In genomic region chr22:36351921-36352774, GRCh38 we compare ENCODE assay signal across 10 cellular contexts. TPM values are rescaled to one million over a fixed set of nuclear protein-coding genes. Genes with fewer than 3 reads are reported as not detected.
DNase-seq lines count a peak whose midpoint lies in the region; ATAC-seq and TF ChIP-seq lines count a peak whose summit lies in the region.
"Had no signal": no experiment of that assay in that cellular context is flagged by ENCODE, and none has a peak within 500 bp of the region (broad histone marks: within the 10 kb centered on the region; RNA-seq: fewer than 3 reads in every experiment).

No MANE protein-coding gene starts in this region.

- peaks cover 58% of the 10 kb centered on the region for H3K36me3 Mint-ChIP-seq in activated CD4-positive, alpha-beta T cell treated with anti-CD3 and anti-CD28 coated beads for 36 hours (ENCODE audit: low read depth)
- peaks cover 50% of the 10 kb centered on the region for H3K36me3 Mint-ChIP-seq in central memory CD8-positive, alpha-beta T cell (ENCODE audit: insufficient read depth)

- intact Hi-C loops in activated CD4-positive, alpha-beta T cell treated with anti-CD3 and anti-CD28 coated beads for 36 hours (cut with DNase I, micrococcal nuclease) = no loop called here
- intact Hi-C loops in tibial artery (cut with DNase I; ENCODE audit: low total_unique reads) = loop anchor here (5.0 kb wide), 1 partner anchor 35 kb away; the partner anchor contains the start of gene MYH9

- no peak for ATAC-seq in activated CD4-positive, alpha-beta T cell treated with anti-CD3 and anti-CD28 coated beads for 36 hours
- no peak for ATAC-seq in central memory CD8-positive, alpha-beta T cell (replicated peaks; ENCODE audit: extremely low read depth, poor library complexity, severe bottlenecking)

- H3K27me3 Mint-ChIP-seq in activated CD4-positive, alpha-beta T cell treated with anti-CD3 and anti-CD28 coated beads for 36 hours = no peaks in the 10 kb centered on the region
- H3K27me3 Mint-ChIP-seq in central memory CD8-positive, alpha-beta T cell = no peaks in the 10 kb centered on the region

- H3K27me3 ChIP-seq in tibial artery = no peaks in the 10 kb centered on the region

- CTCF ChIA-PET in activated CD4-positive, alpha-beta T cell treated with anti-CD3 and anti-CD28 coated beads for 36 hours (lab: Charles Lee) = interaction anchor here (0.6 to 1.6 kb wide), 6 partner anchors 17 to 118 kb away, joined by 3 to 7 read pairs (median 4); no protein-coding TSS in a partner anchor

- H3K27ac Mint-ChIP-seq in activated CD4-positive, alpha-beta T cell treated with anti-CD3 and anti-CD28 coated beads for 36 hours = peak overlapping the region; percentile 95
- H3K27ac Mint-ChIP-seq in central memory CD8-positive, alpha-beta T cell (ENCODE audit: low read depth) = peak overlapping the region; percentile 70

- peaks cover 65% of the 10 kb centered on the region for H3K4me1 ChIP-seq in mesodermal cell (ENCODE audit: control insufficient read depth, insufficient read depth, low read length, poor library complexity, severe bottlenecking)
- peaks cover 0 to 97% (median 91%) of the 10 kb centered on the region in 4 donors for H3K4me1 ChIP-seq in tibial artery

- peaks cover 88% of the 10 kb centered on the region for H3K4me1 Mint-ChIP-seq in activated CD4-positive, alpha-beta T cell treated with anti-CD3 and anti-CD28 coated beads for 36 hours
- H3K4me1 Mint-ChIP-seq in central memory CD8-positive, alpha-beta T cell = peaks cover 88% of the 10 kb centered on the region

- WGBS in mesodermal cell (ENCODE audit: insufficient coverage in 2 of 2), 2 experiments = 85 to 88% methylated on average over 16 to 19 of the region's 22 CpGs

- H3K9me3 Mint-ChIP-seq in activated CD4-positive, alpha-beta T cell treated with anti-CD3 and anti-CD28 coated beads for 36 hours (ENCODE audit: low read depth) = no peaks in the 10 kb centered on the region
- H3K9me3 Mint-ChIP-seq in central memory CD8-positive, alpha-beta T cell = no peaks in the 10 kb centered on the region

- H3K4me3 Mint-ChIP-seq in activated CD4-positive, alpha-beta T cell treated with anti-CD3 and anti-CD28 coated beads for 36 hours = peak overlapping the region; percentile 21
- H3K4me3 Mint-ChIP-seq in central memory CD8-positive, alpha-beta T cell = peak overlapping the region; percentile 67

- TF ChIP-seq CTCF in tibial artery (IDR thresholded peaks at IDR 0.05) = no peak

- POLR2A ChIA-PET in activated CD4-positive, alpha-beta T cell treated with anti-CD3 and anti-CD28 coated beads for 36 hours (lab: Charles Lee) = interaction anchor here (1.2 kb wide), 1 partner anchor 13 kb away, joined by 4 read pairs; no protein-coding TSS in a partner anchor

- no peak for DNase-seq in activated CD4-positive, alpha-beta T cell treated with anti-CD3 and anti-CD28 coated beads for 36 hours
- no peak for DNase-seq in activated CD4-positive, alpha-beta T cell treated with anti-CD3 and anti-CD28 coated beads for 1 hour
- DNase-seq in central memory CD8-positive, alpha-beta T cell (ENCODE audit: low spot score in 2 of 2) = no peak
- DNase-seq in tibial artery (peak in 1 of 2 donors; percentile 86), glomerular visceral epithelial cell (ENCODE audit: extremely low spot score) (no peak), NCI-H146 treated with DMSO at 0.1 percent for 48 hours (lab: John Stamatoyannopoulos, UW; ENCODE audit: unreplicated experiment) (no peak), EL (no peak)
- DNase-seq: ACHN, NCI-H748 treated with DMSO at 0.1 percent for 48 hours had no signal

- H3K27ac ChIP-seq in mesodermal cell (ENCODE audit: low read depth, low read length, severe bottlenecking) = peak overlapping the region; percentile 77
- H3K27ac ChIP-seq in tibial artery = peak overlapping the region; percentile 95

- H3K4me3 ChIP-seq in mesodermal cell (ENCODE audit: extremely low read depth, insufficient read depth, low read length, poor library complexity, severe bottlenecking) = no peak overlapping the region
- peak overlapping the region; percentile 30 to 36 for H3K4me3 ChIP-seq in tibial artery

- peaks cover 55% of the 10 kb centered on the region for H3K36me3 ChIP-seq in mesodermal cell (ENCODE audit: control insufficient read depth, insufficient read depth, low read length)
- H3K36me3 ChIP-seq in tibial artery = peaks cover 4 to 14% (median 9%) of the 10 kb centered on the region in 3 donors

- H3K9me3 ChIP-seq in mesodermal cell (ENCODE audit: control insufficient read depth, low read length) = no peaks in the 10 kb centered on the region
- H3K9me3 ChIP-seq in tibial artery = no peaks in the 10 kb centered on the region

RNA-seq across cellular contexts. Expression of gene MYH9, which starts 35.6 kb away (rescaled TPM):
- total RNA-seq in activated CD4-positive, alpha-beta T cell treated with anti-CD3 and anti-CD28 coated beads for 36 hours = 100 to 1,000 TPM; 720 to 773 TPM
- 360 TPM for polyA plus RNA-seq in mesodermal cell (2013, experiment 1 of 2)
- 289 TPM for polyA plus RNA-seq in mesodermal cell (2013, experiment 2 of 2)
